ENCODE assay signal across 8 cellular contexts in the genomic region with DNA sequence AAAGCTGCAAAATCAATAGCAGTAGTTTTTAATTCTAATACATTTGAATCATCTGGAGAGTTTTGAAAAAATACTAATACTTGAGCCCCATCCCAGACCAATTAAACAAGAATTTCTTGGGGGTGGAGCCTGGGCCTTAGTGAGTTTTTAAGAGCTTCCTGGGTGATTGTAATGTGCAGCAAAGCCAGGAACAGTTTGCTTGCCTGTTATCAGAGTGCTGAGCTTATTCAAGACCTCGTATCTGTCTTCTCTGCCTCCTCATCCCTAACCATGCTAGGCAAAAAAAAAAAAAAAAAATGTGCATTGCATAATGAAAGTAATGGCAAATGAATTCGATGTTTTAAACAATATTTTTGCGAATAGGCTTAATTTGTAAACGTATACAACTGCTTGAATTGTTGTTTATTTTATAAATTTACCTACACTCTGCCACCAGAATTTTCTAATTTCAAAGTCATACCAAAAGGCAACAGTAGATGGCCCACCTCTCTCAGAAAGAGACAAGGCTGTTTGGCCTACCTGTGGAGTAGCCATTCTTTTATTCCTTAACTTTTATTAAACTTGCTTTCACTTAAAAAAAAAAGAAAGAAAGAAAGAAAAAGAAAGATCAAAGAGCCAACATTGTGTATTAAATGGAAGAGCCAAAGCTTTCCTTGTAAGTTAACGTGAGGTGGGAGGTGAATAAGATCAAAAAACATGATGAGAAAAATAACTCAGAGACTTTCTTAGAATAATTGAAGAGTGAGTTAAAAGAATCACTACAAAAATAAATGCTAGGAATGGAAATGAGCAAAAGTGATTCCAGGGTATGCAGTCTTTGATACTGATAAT. TPM values are rescaled to one million over a fixed set of nuclear protein-coding genes. Genes with fewer than 3 reads are reported as not detected.
DNase-seq lines count a peak whose midpoint lies in the region; ATAC-seq, FAIRE-seq and TF ChIP-seq lines count a peak whose summit lies in the region.

No MANE protein-coding gene starts in this region.

- CTCF ChIA-PET in HEK293T (lab: Yijun Ruan, JAX) (interaction anchor here (0.6 to 1.1 kb wide), 9 partner anchors 12 to 443 kb away, joined by 3 to 5 read pairs (median 3); no protein-coding TSS in a partner anchor), endothelial cell of umbilical vein (lab: Charles Lee) (interaction anchor here (0.6 to 3.2 kb wide), 24 partner anchors 10 to 1082 kb away, joined by 3 to 23 read pairs (median 4); no protein-coding TSS in a partner anchor)

- TF ChIP-seq POLR2A in endothelial cell of umbilical vein (IDR thresholded peaks at IDR 0.05; ENCODE audit: low read depth, low read length) = no peak

- H3K27ac ChIP-seq in endothelial cell of umbilical vein (ENCODE audit: insufficient read depth, low read depth, low read length) = no peak overlapping the region

- peaks cover 6% of the 10 kb centered on the region in 2 experiments for H3K27me3 ChIP-seq in endothelial cell of umbilical vein (ENCODE audit: control insufficient read depth in 2 of 2, insufficient read depth in 2 of 2, low read length in 2 of 2)

- POLR2A ChIA-PET in HEK293T (lab: Yijun Ruan, JAX) = interaction anchor here (0.6 kb wide), 1 partner anchor 9 kb away, joined by 5 read pairs; no protein-coding TSS in a partner anchor
- POLR2A ChIA-PET in endothelial cell of umbilical vein (lab: Charles Lee) = no interaction called here

- peak; percentile 52 for FAIRE-seq in endothelial cell of umbilical vein (lab: Jason Lieb, UNC)

- intact Hi-C loops in endothelial cell of umbilical vein (cut with micrococcal nuclease) = loop anchor here (1.0 kb wide), 3 partner anchors 38 to 294 kb away; no protein-coding TSS in a partner anchor

- DNase-seq in NCI-H1417 (lab: John Stamatoyannopoulos, UW) = peak; percentile 16 to 71 (median 24)
- DNase-seq in NCI-H1417 treated with DMSO at 0.1 percent for 48 hours (lab: John Stamatoyannopoulos, UW) = no peak
- peak; percentile 38 for DNase-seq in HEK293T (ENCODE audit: extremely low spot score)
- DNase-seq in RPMI8226 = peak; percentile 33
- DNase-seq in endothelial cell of umbilical vein (ENCODE audit: low read depth, low spot score) = peak; percentile 34
- DNase-seq in renal cortical epithelial cell (ENCODE audit: low read depth) = peak; percentile 26

- no peaks in the 10 kb centered on the region for H3K36me3 ChIP-seq in endothelial cell of umbilical vein (ENCODE audit: control insufficient read depth in 2 of 2, extremely low read depth in 1 of 2, insufficient read depth in 2 of 2, low read length in 2 of 2)

- no peaks in the 10 kb centered on the region for H4K20me1 ChIP-seq in endothelial cell of umbilical vein (replicated peaks; ENCODE audit: control insufficient read depth, extremely low read depth, insufficient read depth, low read length)

- H3K9ac ChIP-seq in endothelial cell of umbilical vein (replicated peaks; ENCODE audit: extremely low read depth, insufficient read depth, low read length) = no peak overlapping the region

- TF ChIP-seq CTCF in endothelial cell of umbilical vein (IDR thresholded peaks at IDR 0.05; ENCODE audit: extremely low read depth in 1 of 2, insufficient read depth in 1 of 2, low read depth in 1 of 2, low read length in 2 of 2) = peak; percentile 30 to 42

- no peak overlapping the region for H3K4me2 ChIP-seq in endothelial cell of umbilical vein (ENCODE audit: insufficient read depth, low read length)

- BruUV-seq in endothelial cell of umbilical vein (replicated peaks; lab: Mats Ljungman, UMichigan) = no TSS peak

- no peak for ATAC-seq in GM21526 (IDR thresholded peaks at IDR 0.05; ENCODE audit: low FRiP score, unreplicated experiment)
- ATAC-seq in HG03196 (IDR thresholded peaks at IDR 0.05; ENCODE audit: unreplicated experiment) = no peak

- no peaks in the 10 kb centered on the region for H3K79me2 ChIP-seq in endothelial cell of umbilical vein (ENCODE audit: control insufficient read depth, insufficient read depth, low read length)

- dilution Hi-C loops in endothelial cell of umbilical vein (cut with MboI; ENCODE audit: extremely low pct_ligation_motif_present, low sequenced_read_pairs) = no loop called here

- no peak overlapping the region for H2AFZ ChIP-seq in endothelial cell of umbilical vein (ENCODE audit: low read depth, low read length)

- H3K4me3 ChIP-seq in endothelial cell of umbilical vein (replicated peaks in 1 of 3; ENCODE audit: insufficient read depth in 1 of 3, low read depth in 1 of 3, low read length in 3 of 3) = no peak overlapping the region

- no peaks in the 10 kb centered on the region for H3K9me1 ChIP-seq in endothelial cell of umbilical vein (replicated peaks; ENCODE audit: control insufficient read depth, extremely low read depth, insufficient read depth, low read length)

- H3K9me3 ChIP-seq in endothelial cell of umbilical vein (replicated peaks; ENCODE audit: control insufficient read depth, insufficient read depth, low read length) = no peaks in the 10 kb centered on the region

- H3K4me1 ChIP-seq in endothelial cell of umbilical vein (ENCODE audit: control insufficient read depth, extremely low read depth, insufficient read depth, low read length) = no peaks in the 10 kb centered on the region

TF ChIP-seq in HEK293T, 16 proteins besides CTCF, POLR2A, EP300 and RAD21:
- TF ChIP-seq L3MBTL2 (conservative IDR thresholded peaks at IDR 0.05) (no peak), NFRKB (IDR thresholded peaks at IDR 0.05) (no peak), LEF1 (IDR thresholded peaks at IDR 0.05; ENCODE audit: borderline replicate concordance) (no peak), SUZ12 (IDR thresholded peaks at IDR 0.05) (no peak), BHLHE40 (IDR thresholded peaks at IDR 0.05; ENCODE audit: borderline replicate concordance) (no peak), SP1 (IDR thresholded peaks at IDR 0.05) (no peak), TARDBP (IDR thresholded peaks at IDR 0.05) (no peak), HDGF (IDR thresholded peaks at IDR 0.05; ENCODE audit: borderline replicate concordance) (no peak), FOXM1 (IDR thresholded peaks at IDR 0.05; ENCODE audit: borderline replicate concordance) (no peak), ARNT (IDR thresholded peaks at IDR 0.05) (no peak), ZNF384 (IDR thresholded peaks at IDR 0.05) (no peak), CTBP1 (IDR thresholded peaks at IDR 0.05; ENCODE audit: borderline replicate concordance) (no peak)
- TF ChIP-seq, protein P1, sequence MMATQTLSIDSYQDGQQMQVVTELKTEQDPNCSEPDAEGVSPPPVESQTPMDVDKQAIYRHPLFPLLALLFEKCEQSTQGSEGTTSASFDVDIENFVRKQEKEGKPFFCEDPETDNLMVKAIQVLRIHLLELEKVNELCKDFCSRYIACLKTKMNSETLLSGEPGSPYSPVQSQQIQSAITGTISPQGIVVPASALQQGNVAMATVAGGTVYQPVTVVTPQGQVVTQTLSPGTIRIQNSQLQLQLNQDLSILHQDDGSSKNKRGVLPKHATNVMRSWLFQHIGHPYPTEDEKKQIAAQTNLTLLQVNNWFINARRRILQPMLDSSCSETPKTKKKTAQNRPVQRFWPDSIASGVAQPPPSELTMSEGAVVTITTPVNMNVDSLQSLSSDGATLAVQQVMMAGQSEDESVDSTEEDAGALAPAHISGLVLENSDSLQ (IDR thresholded peaks at IDR 0.05) = no peak

TF ChIP-seq in endothelial cell of umbilical vein, 7 proteins besides CTCF, POLR2A, EP300 and RAD21:
- TF ChIP-seq JUN (IDR thresholded peaks at IDR 0.05; ENCODE audit: borderline replicate concordance, insufficient read depth, insufficient read length, low read depth) (no peak), EZH2 (IDR thresholded peaks at IDR 0.05; ENCODE audit: borderline replicate concordance, low read depth, low read length, severe bottlenecking) (no peak), POLR2AphosphoS5 (IDR thresholded peaks at IDR 0.05; ENCODE audit: insufficient read depth, low read depth, low read length) (no peak), MYC (IDR thresholded peaks at IDR 0.05; ENCODE audit: low read depth, low read length) (no peak), FOS (IDR thresholded peaks at IDR 0.05; ENCODE audit: borderline replicate concordance, insufficient read depth, low read length) (no peak), GATA2 (IDR thresholded peaks at IDR 0.05; ENCODE audit: insufficient read depth, insufficient read length, low read depth, low read length) (no peak)
- TF ChIP-seq, protein P2, sequence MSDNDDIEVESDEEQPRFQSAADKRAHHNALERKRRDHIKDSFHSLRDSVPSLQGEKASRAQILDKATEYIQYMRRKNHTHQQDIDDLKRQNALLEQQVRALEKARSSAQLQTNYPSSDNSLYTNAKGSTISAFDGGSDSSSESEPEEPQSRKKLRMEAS (IDR thresholded peaks at IDR 0.05; ENCODE audit: insufficient read depth, insufficient read length) = no peak

RNA-seq across cellular contexts. Expression of a gene that starts 36.2 kb away (rescaled TPM):
- total RNA-seq in endothelial cell of umbilical vein = 0.53 and 0.58 TPM in 2 replicates
- 0.10 and 0.14 TPM in 2 replicates for polyA plus RNA-seq in endothelial cell of umbilical vein
- 0.04 and 0.19 TPM in 2 replicates for polyA plus RNA-seq in endothelial cell of umbilical vein (2011; cell fraction: cytosol; rRNA removed)
- polyA plus RNA-seq in endothelial cell of umbilical vein (2011; cell fraction: nucleus; rRNA removed) = 0.25 and 0.29 TPM in 2 replicates
- 0.20 TPM in 1 of 2 replicates, not detected in the other for polyA plus RNA-seq in endothelial cell of umbilical vein (2012)
- polyA minus RNA-seq in endothelial cell of umbilical vein = 1.2 and 2.2 TPM in 2 replicates
- 1.7 TPM for polyA minus RNA-seq in endothelial cell of umbilical vein (2011; cell fraction: cytosol; rRNA and poly(A)+ RNA removed)
- polyA minus RNA-seq in endothelial cell of umbilical vein (2011; cell fraction: nucleus; rRNA and poly(A)+ RNA removed) = 0.19 and 0.38 TPM in 2 replicates
- total RNA-seq in renal cortical epithelial cell = 0.87 TPM in 1 of 2 replicates, not detected in the other
